ENCODE assay signal across 1 cellular context in genomic region chr3:97764186-97765055, GRCh38.
A peak's percentile ranks its signal among the peaks of the same experiment; 100 is the strongest.
TF ChIP-seq lines count a peak whose summit lies in the region.

TSS of gene ARL6 (plus strand) at chr3:97764758. CDS start at chr3:97768108, 3,350 bp downstream.

TF ChIP-seq in HepG2, 621 proteins besides CTCF, POLR2A, EP300 and RAD21 (continued from another document and continues in another):
- no peak for TF ChIP-seq ZNF770 (CRISPR knock-in tag; IDR thresholded peaks at IDR 0.05)
- TF ChIP-seq MLLT10 (CRISPR knock-in tag; IDR thresholded peaks at IDR 0.05): no peak
- TF ChIP-seq DNMT3B (CRISPR knock-in tag; conservative IDR thresholded peaks at IDR 0.05): 0 out of 2 replicates have a peak, but pooled peaks have one; percentile 74
- no peak for TF ChIP-seq DRAP1 (CRISPR knock-in tag; IDR thresholded peaks at IDR 0.05)
- TF ChIP-seq ZNF430 (CRISPR knock-in tag; IDR thresholded peaks at IDR 0.05): peak; percentile 88
- TF ChIP-seq HMGXB3 (CRISPR knock-in tag; IDR thresholded peaks at IDR 0.05; ENCODE audit: borderline replicate concordance): no peak
- no peak for TF ChIP-seq ZFAT (CRISPR knock-in tag; conservative IDR thresholded peaks at IDR 0.05)
- TF ChIP-seq JUND (CRISPR knock-in tag; IDR thresholded peaks at IDR 0.05): no peak
- no peak for TF ChIP-seq ZNF780A (CRISPR knock-in tag; IDR thresholded peaks at IDR 0.05)
- no peak for TF ChIP-seq ZBTB33 (CRISPR knock-in tag; IDR thresholded peaks at IDR 0.05)
- TF ChIP-seq ZNF530 (CRISPR knock-in tag; IDR thresholded peaks at IDR 0.05; ENCODE audit: low read depth): no peak
- peak; percentile 91; the same call in 1 of the 2 replicates for TF ChIP-seq KDM5B (CRISPR knock-in tag; IDR thresholded peaks at IDR 0.05; ENCODE audit: borderline replicate concordance)
- no peak for TF ChIP-seq ZNF18 (CRISPR knock-in tag; IDR thresholded peaks at IDR 0.05; ENCODE audit: insufficient replicate concordance)
- TF ChIP-seq PLSCR1 (CRISPR knock-in tag; IDR thresholded peaks at IDR 0.05; ENCODE audit: borderline replicate concordance): no peak
- no peak for TF ChIP-seq ZSCAN22 (CRISPR knock-in tag; IDR thresholded peaks at IDR 0.05)
- TF ChIP-seq SOX13 (IDR thresholded peaks at IDR 0.05): no peak
- no peak for TF ChIP-seq SOX13 (CRISPR knock-in tag; conservative IDR thresholded peaks at IDR 0.05 in 1 of 2, IDR thresholded peaks at IDR 0.05 in 1 of 2)
- no peak for TF ChIP-seq ZNF558 (CRISPR knock-in tag; IDR thresholded peaks at IDR 0.05; ENCODE audit: borderline replicate concordance)
- TF ChIP-seq NFKBIZ (CRISPR knock-in tag; IDR thresholded peaks at IDR 0.05): 0 out of 2 replicates have a peak, but pooled peaks have one; percentile 49
- no peak for TF ChIP-seq BRCA1 (CRISPR knock-in tag; IDR thresholded peaks at IDR 0.05)
- no peak for TF ChIP-seq CEBPG (CRISPR knock-in tag; IDR thresholded peaks at IDR 0.05)
- TF ChIP-seq ZNF350 (CRISPR knock-in tag; IDR thresholded peaks at IDR 0.05; ENCODE audit: borderline replicate concordance, low read depth): peak; percentile 72
- TF ChIP-seq NFIC (IDR thresholded peaks at IDR 0.05; ENCODE audit: low read length): no peak
- no peak for TF ChIP-seq EZH2 (conservative IDR thresholded peaks at IDR 0.05; ENCODE audit: low read depth, low read length)
- peak; percentile 87 for TF ChIP-seq ASH2L (IDR thresholded peaks at IDR 0.05; ENCODE audit: insufficient read length, low read depth, low read length)
- peak; percentile 77 for TF ChIP-seq ZMYM4 (CRISPR knock-in tag; IDR thresholded peaks at IDR 0.05)
- TF ChIP-seq ZHX2 (IDR thresholded peaks at IDR 0.05; ENCODE audit: low read depth): 0 out of 2 replicates have a peak, but pooled peaks have one; percentile 27
- no peak for TF ChIP-seq ZHX2 (CRISPR knock-in tag; IDR thresholded peaks at IDR 0.05; ENCODE audit: borderline replicate concordance)
- TF ChIP-seq NR1H2 (CRISPR knock-in tag; IDR thresholded peaks at IDR 0.05; ENCODE audit: borderline replicate concordance, low read depth): no peak
- TF ChIP-seq ARID5B (CRISPR knock-in tag; IDR thresholded peaks at IDR 0.05): peak; percentile 21
- no peak; the same call in 1 of the 2 replicates for TF ChIP-seq ZNF670 (CRISPR knock-in tag; IDR thresholded peaks at IDR 0.05; ENCODE audit: borderline replicate concordance)
- no peak for TF ChIP-seq NFIB (CRISPR knock-in tag; IDR thresholded peaks at IDR 0.05; ENCODE audit: borderline replicate concordance)
- peak; percentile 26; the same call in 1 of the 2 replicates for TF ChIP-seq MYPOP (CRISPR knock-in tag; IDR thresholded peaks at IDR 0.05)
- no peak for TF ChIP-seq ZNF652 (CRISPR knock-in tag; IDR thresholded peaks at IDR 0.05; ENCODE audit: borderline replicate concordance, low read depth)
